In the genomic region with DNA sequence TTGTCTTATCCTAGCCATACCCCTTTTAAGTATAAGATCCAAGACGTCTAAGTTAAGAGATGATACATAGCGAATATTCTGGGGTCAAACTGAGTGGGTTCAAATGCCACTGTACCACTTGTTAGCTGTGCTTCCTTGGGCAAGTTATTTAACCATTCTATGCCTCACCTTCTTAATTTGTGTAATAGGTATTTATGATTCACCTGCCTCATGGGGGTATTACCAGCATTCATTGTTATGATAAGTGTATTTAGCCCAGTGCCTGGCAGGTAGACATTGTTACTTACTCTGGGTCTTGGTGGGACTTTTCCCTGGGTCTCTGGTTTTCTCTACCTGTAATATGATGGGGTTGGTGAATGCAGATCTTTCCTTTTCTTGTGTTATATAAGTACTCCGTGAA, we compare ENCODE assay signal across 12 cellular contexts. TPM values are rescaled to one million over a fixed set of nuclear protein-coding genes. Genes with fewer than 3 reads are reported as not detected.
A peak's percentile ranks its signal among the peaks of the same experiment; 100 is the strongest.
DNase-seq lines count a peak whose midpoint lies in the region; ATAC-seq, FAIRE-seq and TF ChIP-seq lines count a peak whose summit lies in the region.
"Had no signal": no experiment of that assay in that cellular context is flagged by ENCODE, and none has a peak within 500 bp of the region (broad histone marks: within the 10 kb centered on the region; RNA-seq: fewer than 3 reads in every experiment).

No MANE protein-coding gene starts in this region.

- TSS peak; percentile 37 for BruUV-seq in HepG2 (replicated peaks; lab: Mats Ljungman, UMichigan)

- peak; percentile 8 for FAIRE-seq in HepG2 (lab: Jason Lieb, UNC)
- FAIRE-seq in keratinocyte (lab: Jason Lieb, UNC): no peak
- FAIRE-seq: D721Med had no signal

- 63% methylated on average over 3 of the region's 3 CpGs for WGBS in HepG2 (ENCODE audit: low lambda C conversion rate)
- WGBS in right lobe of liver (ENCODE audit: insufficient coverage, low coverage, low lambda C conversion rate, missing lambda C conversion rate): 56% methylated on average over 3 of the region's 3 CpGs

- TF ChIP-seq EP300 in HepG2 (IDR thresholded peaks at IDR 0.05; ENCODE audit: low read depth in 2 of 2, low read length in 2 of 2): no peak
- TF ChIP-seq EP300 in HepG2 (CRISPR knock-in tag; IDR thresholded peaks at IDR 0.05; ENCODE audit: borderline replicate concordance): no peak

- H3K4me3 Mint-ChIP-seq in activated T-helper 2 cell treated with anti-CD3 and anti-CD28 coated beads, Interferon-gamma antibody, Interleukin-2, Interleukin-4, amounts not matched to agents 10 μg/mL and 5 μg/mL and 100 μg/mL, durations not matched to agents 14 hours and 24 hours and 36 hours (ENCODE audit: low read depth): peak overlapping the region; percentile 85

- H3K4me1 ChIP-seq in HepG2 (ENCODE audit: insufficient read depth, low read length): peaks cover 70% of the 10 kb centered on the region
- peaks cover 0 to 34% (median 15%) of the 10 kb centered on the region in 4 donors for H3K4me1 ChIP-seq in right lobe of liver
- H3K4me1 ChIP-seq in keratinocyte (ENCODE audit: control insufficient read depth, extremely low read depth, insufficient read depth, low read length): peaks cover 33% of the 10 kb centered on the region

- H3K4me1 Mint-ChIP-seq in activated T-helper 2 cell treated with anti-CD3 and anti-CD28 coated beads, Interferon-gamma antibody, Interleukin-2, Interleukin-4, amounts not matched to agents 10 μg/mL and 5 μg/mL and 100 μg/mL, durations not matched to agents 14 hours and 24 hours and 36 hours (ENCODE audit: low read depth): peaks cover 51% of the 10 kb centered on the region

- no peaks in the 10 kb centered on the region for H3K9me3 Mint-ChIP-seq in activated T-helper 2 cell treated with anti-CD3 and anti-CD28 coated beads, Interferon-gamma antibody, Interleukin-2, Interleukin-4, amounts not matched to agents 10 μg/mL and 5 μg/mL and 100 μg/mL, durations not matched to agents 14 hours and 24 hours and 36 hours

- peaks cover 0 to 6% of the 10 kb centered on the region in 2 experiments; a peak in 1 of 5 replicates for H3K36me3 ChIP-seq in HepG2 (replicated peaks in 1 of 2; ENCODE audit: control insufficient read depth in 1 of 2, insufficient read depth in 2 of 2, low read length in 2 of 2)
- no peaks in the 10 kb centered on the region for H3K36me3 ChIP-seq in right lobe of liver
- H3K36me3 ChIP-seq in keratinocyte (ENCODE audit: control insufficient read depth in 2 of 2, extremely low read depth in 1 of 2, insufficient read depth in 2 of 2, low read length in 2 of 2): no peaks in the 10 kb centered on the region

- H3K27ac Mint-ChIP-seq in activated T-helper 2 cell treated with anti-CD3 and anti-CD28 coated beads, Interferon-gamma antibody, Interleukin-2, Interleukin-4, amounts not matched to agents 10 μg/mL and 5 μg/mL and 100 μg/mL, durations not matched to agents 14 hours and 24 hours and 36 hours: peak overlapping the region; percentile 43

- H3K9ac ChIP-seq in HepG2 (ENCODE audit: insufficient read depth, low read depth, low read length): peak overlapping the region; percentile 48; the same call in 1 of the 2 replicates
- H3K9ac ChIP-seq in keratinocyte (ENCODE audit: control insufficient read depth, extremely low read depth, insufficient read depth, low read length): no peak overlapping the region

- TF ChIP-seq CTCF in HepG2 (CRISPR knock-in tag; IDR thresholded peaks at IDR 0.05): no peak
- no peak for TF ChIP-seq CTCF in right lobe of liver (IDR thresholded peaks at IDR 0.05)
- no peak for TF ChIP-seq CTCF in keratinocyte (optimal IDR thresholded peaks at IDR 0.05 in 1 of 3, IDR thresholded peaks at IDR 0.05 in 1 of 3, conservative IDR thresholded peaks at IDR 0.05 in 1 of 3; ENCODE audit: extremely low read depth in 1 of 3, insufficient read depth in 2 of 3, low read length in 3 of 3)

- POLR2A ChIA-PET in HepG2 (lab: Yijun Ruan, JAX): interaction anchor here (1.5 to 2.1 kb wide), 2 partner anchors 76 to 112 kb away, joined by 3 to 7 read pairs; no protein-coding TSS in a partner anchor

- in situ Hi-C loops in HepG2 (cut with HindIII; ENCODE audit: extremely low pct_ligation_motif_present, low pct_unique_long_range_greater_than_20kb): loop anchor here (10.0 kb wide), 1 partner anchor 104 kb away; no protein-coding TSS in a partner anchor

- H3K27ac ChIP-seq in HepG2 (ENCODE audit: extremely low read length, insufficient read depth, low read length) (no peak overlapping the region), right lobe of liver (no peak overlapping the region), keratinocyte (ENCODE audit: control insufficient read depth, insufficient read depth, low read length) (peak overlapping the region; percentile 61)

- CTCF ChIA-PET in HepG2 (lab: Yijun Ruan, JAX; ENCODE audit: low intra/inter-chr PET ratio, low total read pairs): no interaction called here

- ATAC-seq in HepG2 (no peak), right lobe of liver (no peak), HG02642 (IDR thresholded peaks at IDR 0.05; ENCODE audit: poor library complexity, unreplicated experiment) (no peak)

- dilution Hi-C loops in keratinocyte (cut with MboI; ENCODE audit: extremely low pct_ligation_motif_present, low sequenced_read_pairs): no loop called here

- H3K27me3 Mint-ChIP-seq in activated T-helper 2 cell treated with anti-CD3 and anti-CD28 coated beads, Interferon-gamma antibody, Interleukin-2, Interleukin-4, amounts not matched to agents 10 μg/mL and 5 μg/mL and 100 μg/mL, durations not matched to agents 14 hours and 24 hours and 36 hours (ENCODE audit: low read depth): no peaks in the 10 kb centered on the region

- H2AFZ ChIP-seq in HepG2 (ENCODE audit: low read length): no peak overlapping the region
- no peak overlapping the region for H2AFZ ChIP-seq in keratinocyte (ENCODE audit: control insufficient read depth, low read length)

- H3K4me2 ChIP-seq in HepG2 (ENCODE audit: low read depth, low read length): peak overlapping the region; percentile 95
- peak overlapping the region; percentile 57 for H3K4me2 ChIP-seq in keratinocyte (ENCODE audit: control insufficient read depth, extremely low read depth, insufficient read depth, low read depth, low read length)

- H3K79me2 ChIP-seq in HepG2 (ENCODE audit: insufficient read depth, low read length): peaks cover 80% of the 10 kb centered on the region
- H3K79me2 ChIP-seq in keratinocyte (ENCODE audit: control insufficient read depth, insufficient read depth, low read length): peaks cover 86% of the 10 kb centered on the region

- H4K20me1 ChIP-seq in HepG2 (ENCODE audit: insufficient read depth, low read length) (peaks cover 71% of the 10 kb centered on the region), keratinocyte (ENCODE audit: control insufficient read depth, extremely low read depth, insufficient read depth, low read length) (peaks cover 43% of the 10 kb centered on the region)

- H3K36me3 Mint-ChIP-seq in activated T-helper 2 cell treated with anti-CD3 and anti-CD28 coated beads, Interferon-gamma antibody, Interleukin-2, Interleukin-4, amounts not matched to agents 10 μg/mL and 5 μg/mL and 100 μg/mL, durations not matched to agents 14 hours and 24 hours and 36 hours (ENCODE audit: low read depth): peaks cover 28% of the 10 kb centered on the region

- intact Hi-C loops in HepG2 (cut with micrococcal nuclease; ENCODE audit: unreplicated experiment): loop anchor here (2.0 to 5.0 kb wide), 4 partner anchors 20 to 107 kb away; partner anchors contain the start of gene CNOT8
- intact Hi-C loops in right lobe of liver (cut with DNase I): no loop called here
- intact Hi-C loops in activated T-helper 2 cell treated with anti-CD3 and anti-CD28 coated beads, Interferon-gamma antibody, Interleukin-2, Interleukin-4, amounts not matched to agents 10 μg/mL and 5 μg/mL and 100 μg/mL, durations not matched to agents 14 hours and 24 hours and 36 hours (cut with micrococcal nuclease): loop anchor here (2.0 to 10.0 kb wide), 4 partner anchors 14 to 564 kb away; partner anchors contain the start of genes GALNT10 and SAP30L

- H3K27me3 ChIP-seq in HepG2 (ENCODE audit: control insufficient read depth in 1 of 2, insufficient read depth in 2 of 2, low read length in 2 of 2): no peaks in the 10 kb centered on the region; a peak in 1 of 5 replicates
- no peaks in the 10 kb centered on the region for H3K27me3 ChIP-seq in right lobe of liver
- H3K27me3 ChIP-seq in keratinocyte (ENCODE audit: control insufficient read depth, extremely low read depth, insufficient read depth, low read length): no peaks in the 10 kb centered on the region

- TF ChIP-seq POLR2A in HepG2 (IDR thresholded peaks at IDR 0.05; ENCODE audit: insufficient read depth in 1 of 2, low read depth in 2 of 2, low read length in 2 of 2) (no peak), right lobe of liver (IDR thresholded peaks at IDR 0.05) (no peak)

- TF ChIP-seq RAD21 in HepG2 (CRISPR knock-in tag; IDR thresholded peaks at IDR 0.05): no peak

- H3K4me3 ChIP-seq in HepG2 (replicated peaks in 1 of 3; ENCODE audit: insufficient read depth in 1 of 3, low read depth in 2 of 3, low read length in 3 of 3) (peak overlapping the region; percentile 3 to 16 (median 11); a peak in 4 of 6 replicates), right lobe of liver (no peak overlapping the region), keratinocyte (ENCODE audit: control insufficient read depth in 2 of 3, extremely low read depth in 1 of 3, insufficient read depth in 2 of 3, low read depth in 1 of 3, low read length in 3 of 3) (peak overlapping the region in 1 of 3 experiments; percentile 9)

- DNase-seq in HepG2 (ENCODE audit: low spot score) (no peak), right lobe of liver (no peak), keratinocyte (ENCODE audit: low read depth, low spot score) (no peak), NCI-H2171 treated with DMSO at 0.1 percent for 48 hours (lab: John Stamatoyannopoulos, UW) (no peak), GM19240 (ENCODE audit: insufficient read length, low spot score) (no peak)
- DNase-seq in activated T-helper 2 cell treated with anti-CD3 and anti-CD28 coated beads, Interferon-gamma antibody, Interleukin-2, Interleukin-4, amounts not matched to agents 10 μg/mL and 5 μg/mL and 100 μg/mL, durations not matched to agents 14 hours and 24 hours and 36 hours (ENCODE audit: low spot score): no peak
- no peak for DNase-seq in NK-92 treated with Interleukin-12 subunit alpha and Interleukin-12 subunit beta, amount 100 ng/mL, for 24 hours (lab: John Stamatoyannopoulos, UW)
- DNase-seq: activated CD8-positive, alpha-beta memory T cell treated with anti-CD3 and anti-CD28 coated beads, Interleukin-2, amount 50 U/mL, for 48 hours; midbrain; NCI-H1092 had no signal

- H3K9me3 ChIP-seq in HepG2 (ENCODE audit: low read length): no peaks in the 10 kb centered on the region
- no peaks in the 10 kb centered on the region for H3K9me3 ChIP-seq in right lobe of liver
- H3K9me3 ChIP-seq in keratinocyte (ENCODE audit: control insufficient read depth, low read depth, low read length): no peaks in the 10 kb centered on the region

- H3K9me1 ChIP-seq in keratinocyte (ENCODE audit: control insufficient read depth, extremely low read depth, insufficient read depth, low read length): no peaks in the 10 kb centered on the region

RNA-seq across cellular contexts. Expression of gene LARP1, which starts 3.8 kb away (rescaled TPM):
- 61.4 and 68.5 TPM in 2 replicates for total RNA-seq in HepG2 (2016; rRNA removed; fragmentation: Illumina TruSeq; extraction: Trizol)
- 8.7 and 8.9 TPM in 2 replicates for total RNA-seq in HepG2 (2016; cell fraction: cytosol; rRNA removed; fragmentation: Illumina TruSeq; extraction: Trizol; ENCODE audit: low read depth)
- total RNA-seq in HepG2 (2016; cell fraction: insoluble cytoplasmic fraction; rRNA removed; fragmentation: Illumina TruSeq; extraction: Trizol): 57.6 and 62.0 TPM in 2 replicates
- total RNA-seq in HepG2 (2016; cell fraction: membrane; rRNA removed; fragmentation: Illumina TruSeq; extraction: Trizol): 36.8 and 41.2 TPM in 2 replicates
- total RNA-seq in HepG2 (2016; cell fraction: nucleus; rRNA removed; fragmentation: Illumina TruSeq; extraction: Trizol): 72.6 and 80.1 TPM in 2 replicates
- polyA plus RNA-seq in HepG2 (2011; rRNA removed): 45.2 and 52.0 TPM in 2 replicates
- 29.4 and 31.7 TPM in 2 replicates for polyA plus RNA-seq in HepG2 (2011; cell fraction: cytosol; rRNA removed)
- 74.2 and 76.9 TPM in 2 replicates for polyA plus RNA-seq in HepG2 (2011; cell fraction: nucleus; rRNA removed)
- 59.4 and 62.0 TPM in 2 replicates for polyA plus RNA-seq in HepG2 (2012)
- polyA plus RNA-seq in HepG2 (2016; cell fraction: cytosol; fragmentation: Illumina TruSeq; extraction: Trizol; ENCODE audit: low read depth): 4.0 and 4.5 TPM in 2 replicates
- 69.6 and 92.6 TPM in 2 replicates for polyA plus RNA-seq in HepG2 (2016; cell fraction: insoluble cytoplasmic fraction; fragmentation: Illumina TruSeq; extraction: Trizol; ENCODE audit: low read depth)
- 15.3 and 19.6 TPM in 2 replicates for polyA plus RNA-seq in HepG2 (2016; cell fraction: membrane; fragmentation: Illumina TruSeq; extraction: Trizol; ENCODE audit: low read depth)
- polyA plus RNA-seq in HepG2 (2016; cell fraction: nucleus; fragmentation: Illumina TruSeq; extraction: Trizol; ENCODE audit: insufficient read depth, low read depth): 143 and 158 TPM in 2 replicates
- 72.7 and 144 TPM in 2 replicates for polyA minus RNA-seq in HepG2 (2011; rRNA and poly(A)+ RNA removed; ENCODE audit: low replicate concordance)
- 40.8 and 53.5 TPM in 2 replicates for polyA minus RNA-seq in HepG2 (2011; cell fraction: cytosol; rRNA and poly(A)+ RNA removed)
- polyA minus RNA-seq in HepG2 (2011; cell fraction: nucleus; rRNA and poly(A)+ RNA removed): 66.0 and 100 TPM in 2 replicates
- total RNA-seq in right lobe of liver: 10 to 100 TPM; 58.2 to 85.7 (median 73.0) TPM
- total RNA-seq in activated T-helper 2 cell treated with anti-CD3 and anti-CD28 coated beads, Interferon-gamma antibody, Interleukin-2, Interleukin-4, amounts not matched to agents 10 μg/mL and 5 μg/mL and 100 μg/mL, durations not matched to agents 14 hours and 24 hours and 36 hours: 278 and 301 TPM in 2 replicates
- 39.3 to 139 TPM (median 65.6 TPM) in 3 replicates for polyA plus RNA-seq in keratinocyte
- 74.4 TPM for polyA plus RNA-seq in keratinocyte (2011; ENCODE audit: low read depth)
- 74.6 and 86.7 TPM in 2 replicates for polyA plus RNA-seq in keratinocyte (2011; cell fraction: cytosol; rRNA removed)
- 161 and 167 TPM in 2 replicates for polyA plus RNA-seq in keratinocyte (2011; cell fraction: nucleus; rRNA removed)
- 51.1 and 105 TPM in 2 replicates for polyA plus RNA-seq in keratinocyte (2012; ENCODE audit: low replicate concordance)
- 74.0 to 207 TPM (median 113 TPM) in 3 replicates for polyA minus RNA-seq in keratinocyte
- 70.0 TPM for polyA minus RNA-seq in keratinocyte (2011; cell fraction: cytosol; rRNA and poly(A)+ RNA removed)
- 98.7 and 186 TPM in 2 replicates for polyA minus RNA-seq in keratinocyte (2011; cell fraction: nucleus; rRNA and poly(A)+ RNA removed)

Comparison
In these comparisons a context has a peak if more than half of its experiments do, and no peak if none do; other contexts are left out.
1. H3K4me3 ChIP-seq: peak in HepG2 (3 of 3); none in right lobe of liver (0 of 3).
2. intact Hi-C loops: an anchor here in HepG2 (2.0 to 5.0 kb wide) and activated T-helper 2 cell treated with anti-CD3 and anti-CD28 coated beads, Interferon-gamma antibody, Interleukin-2, Interleukin-4, amounts not matched to agents 10 μg/mL and 5 μg/mL and 100 μg/mL, durations not matched to agents 14 hours and 24 hours and 36 hours (2.0 to 10.0 kb wide); none called in right lobe of liver.